11 cellular contexts compared by ENCODE assay signal in genomic region chr1:23964235-23964668, GRCh38. TPM values are rescaled to one million over a fixed set of nuclear protein-coding genes. Genes with fewer than 3 reads are reported as not detected.
DNase-seq lines count a peak whose midpoint lies in the region; ATAC-seq and TF ChIP-seq lines count a peak whose summit lies in the region.
"Had no signal": no experiment of that assay in that cellular context is flagged by ENCODE, and none has a peak within 500 bp of the region (broad histone marks: within the 10 kb centered on the region; RNA-seq: fewer than 3 reads in every experiment).

No MANE protein-coding gene starts in this region.

- H3K27ac Mint-ChIP-seq in brain = peak overlapping the region in 3 of 5 experiments; percentile 33 to 88 (median 78)

- peak overlapping the region in 1 of 5 experiments; percentile 44 for H3K4me3 Mint-ChIP-seq in brain

- ATAC-seq in GM18511 (IDR thresholded peaks at IDR 0.05; ENCODE audit: unreplicated experiment) = no peak
- no peak for ATAC-seq in HG03460 (IDR thresholded peaks at IDR 0.05; ENCODE audit: unreplicated experiment)

- H3K27me3 Mint-ChIP-seq in brain = peaks cover 11% of the 10 kb centered on the region

- peaks cover 51% of the 10 kb centered on the region for H3K4me1 Mint-ChIP-seq in brain

- H3K9me3 ChIP-seq in Karpas-422 (ENCODE audit: low read length) = no peaks in the 10 kb centered on the region
- H3K9me3 ChIP-seq in neutrophil = no peaks in the 10 kb centered on the region

- no peaks in the 10 kb centered on the region for H3K27me3 ChIP-seq in Karpas-422 (ENCODE audit: low read length)
- no peaks in the 10 kb centered on the region for H3K27me3 ChIP-seq in neutrophil

- H3K4me3 ChIP-seq in GM12865 (ENCODE audit: low read depth, low read length) = peak overlapping the region; percentile 3
- no peak overlapping the region for H3K4me3 ChIP-seq in Karpas-422 (ENCODE audit: low read length)
- no peak overlapping the region for H3K4me3 ChIP-seq in neutrophil (ENCODE audit: low read depth in 1 of 2, low read length in 1 of 2)

- TF ChIP-seq CTCF in GM12865 (IDR thresholded peaks at IDR 0.05; ENCODE audit: insufficient read depth, low read depth, low read length, missing control alignments) (no peak), brain (conservative IDR thresholded peaks at IDR 0.05) (no peak), neutrophil (IDR thresholded peaks at IDR 0.05) (no peak)

- H3K79me2 ChIP-seq in Karpas-422 (ENCODE audit: low read length) = peaks cover 20% of the 10 kb centered on the region

- H3K4me1 ChIP-seq in Karpas-422 (ENCODE audit: low read length) (peaks cover 36% of the 10 kb centered on the region), neutrophil (ENCODE audit: control insufficient read depth in 1 of 2, insufficient read depth in 1 of 2, low read depth in 1 of 2, low read length in 1 of 2) (peaks cover 15% of the 10 kb centered on the region in 2 experiments)

- peaks cover 68% of the 10 kb centered on the region for H3K36me3 Mint-ChIP-seq in brain

- DNase-seq in GM12865 (ENCODE audit: low read depth) (peak; percentile 58), Karpas-422 (peak; percentile 57), HUDEP-2 (lab: John Stamatoyannopoulos, UW; ENCODE audit: unreplicated experiment in 76 of 76) (no peak), C1 segment of cervical spinal cord (lab: John Stamatoyannopoulos, UW) (no peak)
- DNase-seq: activated CD4-positive, alpha-beta T cell treated with anti-CD3 and anti-CD28 coated beads for 48 hours; NCI-H510A had no signal

- no peaks in the 10 kb centered on the region for H3K9me3 Mint-ChIP-seq in brain

- no peak overlapping the region for H2AFZ ChIP-seq in Karpas-422 (ENCODE audit: low read length)

- H3K9me2 ChIP-seq in Karpas-422 (replicated peaks; ENCODE audit: insufficient read depth, low read length) = no peaks in the 10 kb centered on the region

- peak overlapping the region; percentile 0 for H3K4me2 ChIP-seq in Karpas-422 (ENCODE audit: low read depth, low read length, poor library complexity, severe bottlenecking)

- peak overlapping the region; percentile 63 for H3K27ac ChIP-seq in Karpas-422 (ENCODE audit: low read length)
- peak overlapping the region; percentile 57 for H3K27ac ChIP-seq in neutrophil

- H4K20me1 ChIP-seq in Karpas-422 (ENCODE audit: insufficient read depth, low read depth, low read length) = no peaks in the 10 kb centered on the region

- H3K36me3 ChIP-seq in Karpas-422 (ENCODE audit: insufficient read depth, low read length) (peaks cover 50% of the 10 kb centered on the region), neutrophil (peaks cover 53% of the 10 kb centered on the region)

- H3K9ac ChIP-seq in Karpas-422 (ENCODE audit: low read length) = no peak overlapping the region

RNA-seq across cellular contexts. Expression of gene PNRC2, which starts 4.6 kb away (rescaled TPM):
- total RNA-seq in Karpas-422 (2014; rRNA removed; shearing (Covaris generic); ENCODE audit: low replicate concordance) = 114 and 140 TPM in 2 replicates
- polyA plus RNA-seq in brain (ENCODE audit: insufficient read depth, low read depth, low replicate concordance) = 41.9 TPM

RNA-seq across cellular contexts. Expression of gene SRSF10, which starts 15.9 kb away (rescaled TPM):
- 87.6 and 150 TPM in 2 replicates for total RNA-seq in Karpas-422 (2014; rRNA removed; shearing (Covaris generic); ENCODE audit: low replicate concordance)
- polyA plus RNA-seq in brain (ENCODE audit: insufficient read depth, low read depth, low replicate concordance) = 38.1 TPM

RNA-seq across cellular contexts. Expression of gene CNR2, which starts 51.1 kb away (rescaled TPM):
- 16.4 and 18.9 TPM in 2 replicates for total RNA-seq in Karpas-422 (2014; rRNA removed; shearing (Covaris generic); ENCODE audit: low replicate concordance)
- polyA plus RNA-seq in brain (ENCODE audit: insufficient read depth, low read depth, low replicate concordance) = not detected
- total RNA-seq: dermis microvascular lymphatic vessel endothelial cell had no signal

Comparison
In these comparisons a context has a peak if more than half of its experiments do, and no peak if none do; other contexts are left out.
1. DNase-seq: peak in GM12865 (single experiment) and Karpas-422 (single experiment); none in HUDEP-2 (0 of 76) and C1 segment of cervical spinal cord (0 of 14).